14 cellular contexts compared by ENCODE assay signal in the genomic region with DNA sequence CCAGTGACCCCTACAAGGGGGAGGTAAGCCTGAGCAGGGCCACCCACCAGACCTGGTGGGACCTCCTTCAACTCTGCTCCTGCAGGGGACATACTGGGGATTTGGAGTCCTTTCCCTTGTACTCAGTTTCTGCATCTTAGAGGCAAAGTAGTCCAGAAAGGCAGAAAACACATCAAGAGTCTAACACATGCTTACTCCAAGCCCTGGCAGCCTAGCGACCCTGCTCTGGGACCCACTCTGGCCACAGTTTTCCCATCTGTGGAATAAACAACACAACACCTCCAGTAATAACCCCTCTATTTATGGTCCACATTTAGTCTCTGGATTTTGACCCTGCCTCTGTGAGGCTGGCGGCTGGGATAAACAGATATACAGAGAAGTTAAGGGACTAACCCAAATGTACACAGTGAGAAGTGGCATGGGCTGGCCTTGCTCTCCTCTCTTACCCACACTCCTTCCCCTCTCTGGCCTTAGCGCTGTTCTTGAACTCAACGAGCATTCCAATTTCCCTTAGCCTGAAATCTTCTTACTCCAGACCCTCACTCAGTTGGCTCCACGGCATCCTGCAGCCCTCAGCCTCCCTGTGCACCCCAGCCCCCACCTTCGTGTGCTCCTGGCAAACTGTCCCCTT. TPM values are rescaled to one million over a fixed set of nuclear protein-coding genes. Genes with fewer than 3 reads are reported as not detected.
DNase-seq lines count a peak whose midpoint lies in the region; ATAC-seq and TF ChIP-seq lines count a peak whose summit lies in the region.
"Had no signal": no experiment of that assay in that cellular context is flagged by ENCODE, and none has a peak within 500 bp of the region (broad histone marks: within the 10 kb centered on the region; RNA-seq: fewer than 3 reads in every experiment).

No MANE protein-coding gene starts in this region.

- ATAC-seq in HCT116 (no peak), gastroesophageal sphincter (no peak), GM18519 (IDR thresholded peaks at IDR 0.05; ENCODE audit: low FRiP score, unreplicated experiment) (no peak), GM18520 (IDR thresholded peaks at IDR 0.05; ENCODE audit: unreplicated experiment) (no peak)
- ATAC-seq in stimulated activated memory B cell treated with anti-CD40 and anti-IgM and Interleukin-4, amounts not matched to agents 10 μg/mL and 1 μg/mL and 100 μg/mL, for 72 hours = no peak
- ATAC-seq in activated T-helper 17 cell treated with anti-CD3 and anti-CD28 coated beads, Interleukin-2, amount 50 U/mL, for 72 hours (replicated peaks) = no peak

- no peak overlapping the region for H2AFZ ChIP-seq in HCT116 (ENCODE audit: low read depth, low read length, poor library complexity, severe bottlenecking)

- TF ChIP-seq CTCF in HCT116 (IDR thresholded peaks at IDR 0.05 in 2 of 3, conservative IDR thresholded peaks at IDR 0.05 in 1 of 3; ENCODE audit: borderline replicate concordance in 1 of 3, insufficient read depth in 1 of 3, low read depth in 2 of 3, low read length in 2 of 3) (no peak), VCaP (conservative IDR thresholded peaks at IDR 0.05) (no peak), gastroesophageal sphincter (IDR thresholded peaks at IDR 0.05) (no peak)

- intact Hi-C loops in HCT116 (cut with micrococcal nuclease) = no loop called here

- H3K27ac ChIP-seq in HCT116 (ENCODE audit: low read depth, low read length) (no peak overlapping the region), VCaP (peak overlapping the region; percentile 97; the same call in 1 of the 2 replicates), gastroesophageal sphincter (peak overlapping the region in 3 of 4 donors; percentile 95 to 98 (median 96))

- peaks cover 5% of the 10 kb centered on the region for H3K36me3 Mint-ChIP-seq in stimulated activated memory B cell treated with anti-CD40 and anti-IgM and Interleukin-4, amounts not matched to agents 10 μg/mL and 1 μg/mL and 100 μg/mL, for 72 hours
- no peaks in the 10 kb centered on the region for H3K36me3 Mint-ChIP-seq in activated T-helper 17 cell treated with anti-CD3 and anti-CD28 coated beads, Interleukin-2, amount 50 U/mL, for 72 hours (ENCODE audit: low read depth)
- H3K36me3 Mint-ChIP-seq: CD4-positive, CD25-positive, alpha-beta regulatory T cell had no signal

- DNase-seq in HCT116 (ENCODE audit: low read depth, low spot score) = no peak
- no peak for DNase-seq in NCI-H748 treated with DMSO at 0.1 percent for 48 hours (lab: John Stamatoyannopoulos, UW)
- DNase-seq: aorta; CD4-positive, CD25-positive, alpha-beta regulatory T cell; NCI-H1694 treated with DMSO at 0.1 percent for 48 hours; stimulated activated CD4-positive, alpha-beta T cell treated with anti-CD3 and anti-CD28 coated beads, Interleukin-4, amount 100 ng/mL, for 1 hour; stimulated activated naive CD4-positive, alpha-beta T cell treated with Interleukin-2 at 50 U/mL for 16 hours had no signal

- 0 out of 2 replicates have a peak overlapping the region, but pooled peaks have one; percentile 15 for H3K9ac ChIP-seq in HCT116 (ENCODE audit: low read length)

- no peak overlapping the region for H3K4me3 Mint-ChIP-seq in stimulated activated memory B cell treated with anti-CD40 and anti-IgM and Interleukin-4, amounts not matched to agents 10 μg/mL and 1 μg/mL and 100 μg/mL, for 72 hours
- no peak overlapping the region for H3K4me3 Mint-ChIP-seq in activated T-helper 17 cell treated with anti-CD3 and anti-CD28 coated beads, Interleukin-2, amount 50 U/mL, for 72 hours

- H3K36me3 ChIP-seq in HCT116 (ENCODE audit: control insufficient read depth in 1 of 2, insufficient read depth in 2 of 2, low read length in 2 of 2) (no peaks in the 10 kb centered on the region), gastroesophageal sphincter (no peaks in the 10 kb centered on the region)

- H3K27ac Mint-ChIP-seq in stimulated activated memory B cell treated with anti-CD40 and anti-IgM and Interleukin-4, amounts not matched to agents 10 μg/mL and 1 μg/mL and 100 μg/mL, for 72 hours = peak overlapping the region; percentile 9
- H3K27ac Mint-ChIP-seq in activated T-helper 17 cell treated with anti-CD3 and anti-CD28 coated beads, Interleukin-2, amount 50 U/mL, for 72 hours = no peak overlapping the region
- H3K27ac Mint-ChIP-seq: CD4-positive, CD25-positive, alpha-beta regulatory T cell had no signal

- RAD21 ChIA-PET in HCT116 (lab: Charles Lee; ENCODE audit: low non-redundant PET in 1 of 2, low total read pairs in 2 of 2, uncharacterized antibody in 2 of 2, unreplicated experiment in 2 of 2) = no interaction called here

- TF ChIP-seq RAD21 in HCT116 (IDR thresholded peaks at IDR 0.05; ENCODE audit: low read depth) = no peak

- POLR2A ChIA-PET in HCT116 (lab: Charles Lee) = no interaction called here

- TF ChIP-seq POLR2A in HCT116 (IDR thresholded peaks at IDR 0.05; ENCODE audit: borderline replicate concordance, extremely low read depth, insufficient read depth, insufficient read length) (no peak), gastroesophageal sphincter (IDR thresholded peaks at IDR 0.05) (no peak)

- no peaks in the 10 kb centered on the region for H3K9me2 ChIP-seq in HCT116 (ENCODE audit: insufficient read depth)

- H3K4me1 Mint-ChIP-seq in stimulated activated memory B cell treated with anti-CD40 and anti-IgM and Interleukin-4, amounts not matched to agents 10 μg/mL and 1 μg/mL and 100 μg/mL, for 72 hours = peaks cover 80% of the 10 kb centered on the region
- H3K4me1 Mint-ChIP-seq in activated T-helper 17 cell treated with anti-CD3 and anti-CD28 coated beads, Interleukin-2, amount 50 U/mL, for 72 hours = peaks cover 11% of the 10 kb centered on the region

- H3K27me3 Mint-ChIP-seq in stimulated activated memory B cell treated with anti-CD40 and anti-IgM and Interleukin-4, amounts not matched to agents 10 μg/mL and 1 μg/mL and 100 μg/mL, for 72 hours = no peaks in the 10 kb centered on the region
- H3K27me3 Mint-ChIP-seq in activated T-helper 17 cell treated with anti-CD3 and anti-CD28 coated beads, Interleukin-2, amount 50 U/mL, for 72 hours = peaks cover 6% of the 10 kb centered on the region

- H3K79me2 ChIP-seq in HCT116 (ENCODE audit: insufficient read depth, low read length) = peaks cover 40% of the 10 kb centered on the region; the same call in 1 of the 2 replicates

- H3K4me3 ChIP-seq in HCT116 (replicated peaks in 1 of 2; ENCODE audit: low read depth in 1 of 2, low read length in 2 of 2) = no peak overlapping the region
- peak overlapping the region in 1 of 2 donors; percentile 2 for H3K4me3 ChIP-seq in gastroesophageal sphincter
- H3K4me3 ChIP-seq: HAP-1 had no signal

- H3K27me3 ChIP-seq in HCT116 (ENCODE audit: insufficient read depth, low read length) (no peaks in the 10 kb centered on the region), gastroesophageal sphincter (no peaks in the 10 kb centered on the region)

- CTCF ChIA-PET in HCT116 (lab: Charles Lee) = no interaction called here

- no peaks in the 10 kb centered on the region for H3K9me3 Mint-ChIP-seq in stimulated activated memory B cell treated with anti-CD40 and anti-IgM and Interleukin-4, amounts not matched to agents 10 μg/mL and 1 μg/mL and 100 μg/mL, for 72 hours
- H3K9me3 Mint-ChIP-seq in activated T-helper 17 cell treated with anti-CD3 and anti-CD28 coated beads, Interleukin-2, amount 50 U/mL, for 72 hours = no peaks in the 10 kb centered on the region
- H3K9me3 Mint-ChIP-seq: CD4-positive, CD25-positive, alpha-beta regulatory T cell had no signal

- H3K4me1 ChIP-seq in HCT116 (ENCODE audit: control insufficient read depth in 1 of 2, insufficient read depth in 2 of 2, low read length in 2 of 2) (peaks cover 15 to 58% of the 10 kb centered on the region in 2 experiments), gastroesophageal sphincter (peaks cover 13 to 91% (median 60%) of the 10 kb centered on the region in 3 donors)

- WGBS in gastroesophageal sphincter (ENCODE audit: low coverage in 1 of 2), 2 donors = 45 to 52% methylated on average over 5 of the region's 6 CpGs

- H4K20me1 ChIP-seq in HCT116 (ENCODE audit: insufficient read depth) = no peaks in the 10 kb centered on the region

- BruUV-seq in HCT116 (replicated peaks; lab: Mats Ljungman, UMichigan) = no TSS peak

- TF ChIP-seq EP300 in gastroesophageal sphincter (IDR thresholded peaks at IDR 0.05) = no peak

- peak overlapping the region; percentile 17; the same call in 1 of the 2 replicates for H3K4me2 ChIP-seq in HCT116 (ENCODE audit: low read length)

- H3K9me3 ChIP-seq in HCT116 (ENCODE audit: control insufficient read depth in 1 of 2, insufficient read depth in 1 of 2, low read depth in 1 of 2, low read length in 2 of 2) = no peaks in the 10 kb centered on the region
- H3K9me3 ChIP-seq in gastroesophageal sphincter = no peaks in the 10 kb centered on the region
- H3K9me3 ChIP-seq: HAP-1 had no signal

TF ChIP-seq in HCT116, 20 proteins besides CTCF, POLR2A, EP300 and RAD21:
- TF ChIP-seq, protein P1, sequence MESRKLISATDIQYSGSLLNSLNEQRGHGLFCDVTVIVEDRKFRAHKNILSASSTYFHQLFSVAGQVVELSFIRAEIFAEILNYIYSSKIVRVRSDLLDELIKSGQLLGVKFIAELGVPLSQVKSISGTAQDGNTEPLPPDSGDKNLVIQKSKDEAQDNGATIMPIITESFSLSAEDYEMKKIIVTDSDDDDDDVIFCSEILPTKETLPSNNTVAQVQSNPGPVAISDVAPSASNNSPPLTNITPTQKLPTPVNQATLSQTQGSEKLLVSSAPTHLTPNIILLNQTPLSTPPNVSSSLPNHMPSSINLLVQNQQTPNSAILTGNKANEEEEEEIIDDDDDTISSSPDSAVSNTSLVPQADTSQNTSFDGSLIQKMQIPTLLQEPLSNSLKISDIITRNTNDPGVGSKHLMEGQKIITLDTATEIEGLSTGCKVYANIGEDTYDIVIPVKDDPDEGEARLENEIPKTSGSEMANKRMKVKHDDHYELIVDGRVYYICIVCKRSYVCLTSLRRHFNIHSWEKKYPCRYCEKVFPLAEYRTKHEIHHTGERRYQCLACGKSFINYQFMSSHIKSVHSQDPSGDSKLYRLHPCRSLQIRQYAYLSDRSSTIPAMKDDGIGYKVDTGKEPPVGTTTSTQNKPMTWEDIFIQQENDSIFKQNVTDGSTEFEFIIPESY (IDR thresholded peaks at IDR 0.05; ENCODE audit: extremely low read depth, insufficient replicate concordance, low read length) = no peak
- TF ChIP-seq TCF7L2 (IDR thresholded peaks at IDR 0.05; ENCODE audit: borderline replicate concordance, extremely low read depth, insufficient read depth, insufficient read length) (no peak), EZH2 (IDR thresholded peaks at IDR 0.05) (no peak), SP1 (IDR thresholded peaks at IDR 0.05; ENCODE audit: low read depth) (no peak), ELF1 (IDR thresholded peaks at IDR 0.05; ENCODE audit: borderline replicate concordance, low read depth) (no peak), EGR1 (IDR thresholded peaks at IDR 0.05; ENCODE audit: low read depth) (no peak)

RNA-seq across cellular contexts. Expression of a gene that starts 16.1 kb away (rescaled TPM):
- total RNA-seq in HCT116 (2021; ENCODE audit: unreplicated experiment) (0.32 TPM), gastroesophageal sphincter (1 to 10 TPM in 1 of 4 donors, under 1 TPM in 2, not detected in 1; 0.27 to 3.7 (median 0.27) TPM)
- 0.07 and 0.26 TPM in 2 replicates for polyA plus RNA-seq in HCT116 (2012)
- total RNA-seq in activated T-helper 17 cell treated with anti-CD3 and anti-CD28 coated beads, Interleukin-2, amount 50 U/mL, for 72 hours = not detected
- total RNA-seq: CD4-positive, CD25-positive, alpha-beta regulatory T cell had no signal
